In the genomic region with DNA sequence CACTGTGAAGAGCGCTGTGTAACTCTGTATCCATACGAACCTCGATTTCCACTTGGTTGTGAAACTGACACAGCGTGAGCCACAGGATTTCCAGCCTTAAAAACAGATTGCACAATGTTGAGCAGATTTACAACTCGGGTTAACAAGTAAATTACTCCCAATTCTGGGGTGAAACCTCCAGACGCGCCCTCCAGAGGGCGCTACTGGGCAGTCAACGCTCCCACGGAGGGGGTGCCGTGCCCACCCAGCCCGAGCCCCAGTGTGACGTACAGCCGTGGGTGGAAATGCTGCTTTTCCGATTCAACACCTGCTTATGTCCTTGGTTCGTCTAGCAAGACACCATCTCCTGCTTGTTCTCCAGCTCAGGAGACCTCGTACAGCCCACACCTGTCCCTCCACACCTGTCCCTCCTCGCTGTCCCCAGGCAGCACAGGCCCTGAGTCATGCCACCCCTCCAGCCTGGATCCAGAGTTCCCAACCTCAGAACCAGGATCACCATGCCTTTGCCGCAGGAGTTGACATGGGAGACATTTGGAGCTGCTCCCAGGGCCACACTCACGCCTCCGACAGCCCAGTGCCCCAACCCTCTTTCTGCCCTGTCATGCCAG, we compare ENCODE assay signal across 8 cellular contexts. TPM values are rescaled to one million over a fixed set of nuclear protein-coding genes. Genes with fewer than 3 reads are reported as not detected.
DNase-seq lines count a peak whose midpoint lies in the region; ATAC-seq and TF ChIP-seq lines count a peak whose summit lies in the region.

No MANE protein-coding gene starts in this region.

- peaks cover 50% of the 10 kb centered on the region for H3K36me3 ChIP-seq in WERI-Rb-1

- H3K4me3 Mint-ChIP-seq in effector memory CD8-positive, alpha-beta T cell, result no peak overlapping the region
- peak overlapping the region in 6 of 8 donors; percentile 16 to 79 (median 42) for H3K4me3 Mint-ChIP-seq in naive B cell

- peaks cover 20 to 22% of the 10 kb centered on the region in 2 donors for H3K4me1 Mint-ChIP-seq in effector memory CD8-positive, alpha-beta T cell (ENCODE audit: low read depth in 2 of 2)
- H3K4me1 Mint-ChIP-seq in naive B cell, result peaks cover 39 to 54% (median 41%) of the 10 kb centered on the region in 3 donors

- DNase-seq in CD1c-positive myeloid dendritic cell (ENCODE audit: extremely low spot score) (peak; percentile 78), HFF-Myc (ENCODE audit: extremely low read depth, low read depth) (no peak), WERI-Rb-1 (peak; percentile 63), naive B cell (peak; percentile 74), cerebellar nuclear complex (lab: John Stamatoyannopoulos, UW) (no peak)
- DNase-seq in effector memory CD8-positive, alpha-beta T cell, result peak; percentile 48 to 51 (median 50)

- H3K36me3 Mint-ChIP-seq in effector memory CD8-positive, alpha-beta T cell (ENCODE audit: insufficient read depth), result peaks cover 59% of the 10 kb centered on the region
- H3K36me3 Mint-ChIP-seq in naive B cell, result no peaks in the 10 kb centered on the region

- H3K9me3 ChIP-seq in WERI-Rb-1 (ENCODE audit: severe bottlenecking), result no peaks in the 10 kb centered on the region

- H3K27me3 ChIP-seq in WERI-Rb-1 (ENCODE audit: insufficient read depth, low read depth, severe bottlenecking), result no peaks in the 10 kb centered on the region

- TF ChIP-seq CTCF in HFF-Myc (IDR thresholded peaks at IDR 0.05; ENCODE audit: low read depth, low read length, missing control alignments), result peak; percentile 72
- TF ChIP-seq CTCF in WERI-Rb-1 (IDR thresholded peaks at IDR 0.05; ENCODE audit: low read depth, low read length), result peak; percentile 93

- peak overlapping the region; percentile 56 to 86 for H3K27ac Mint-ChIP-seq in effector memory CD8-positive, alpha-beta T cell
- peak overlapping the region; percentile 80 to 99 (median 98) for H3K27ac Mint-ChIP-seq in naive B cell

- H3K4me3 ChIP-seq in HFF-Myc (replicated peaks; ENCODE audit: low read depth, low read length), result no peak overlapping the region
- H3K4me3 ChIP-seq in WERI-Rb-1 (ENCODE audit: low read depth, low read length), result no peak overlapping the region

- peak; percentile 74 for ATAC-seq in effector memory CD8-positive, alpha-beta T cell (replicated peaks)
- ATAC-seq in naive B cell (ENCODE audit: low read depth in 2 of 2) (peak; percentile 75 to 80), HG03571 (IDR thresholded peaks at IDR 0.05; ENCODE audit: unreplicated experiment) (no peak), GM21576 (IDR thresholded peaks at IDR 0.05; ENCODE audit: unreplicated experiment) (no peak)

- H3K27ac ChIP-seq in WERI-Rb-1, result no peak overlapping the region

- H3K27me3 Mint-ChIP-seq in effector memory CD8-positive, alpha-beta T cell, result no peaks in the 10 kb centered on the region
- no peaks in the 10 kb centered on the region for H3K27me3 Mint-ChIP-seq in naive B cell

- no peaks in the 10 kb centered on the region for H3K9me3 Mint-ChIP-seq in effector memory CD8-positive, alpha-beta T cell
- no peaks in the 10 kb centered on the region for H3K9me3 Mint-ChIP-seq in naive B cell

RNA-seq across cellular contexts. Expression of a gene that starts 34.4 kb away (rescaled TPM):
- under 1 TPM in 1 of 6 donors, not detected in 5; 0.09 TPM for polyA plus RNA-seq in naive B cell (ENCODE audit: low read depth in 6 of 6)

RNA-seq across cellular contexts. Expression of a gene that starts 44.1 kb away (rescaled TPM):
- 10 to 100 TPM; 19.5 to 63.3 (median 52.7) TPM for polyA plus RNA-seq in naive B cell (ENCODE audit: low read depth in 6 of 6)

Comparison
In these comparisons a context has a peak if more than half of its experiments do, and no peak if none do; other contexts are left out.
1. DNase-seq: peak in CD1c-positive myeloid dendritic cell (single experiment), WERI-Rb-1 (single experiment), effector memory CD8-positive, alpha-beta T cell (3 of 3) and naive B cell (single experiment); none in HFF-Myc (single experiment) and cerebellar nuclear complex (0 of 2).
2. ATAC-seq: peak in effector memory CD8-positive, alpha-beta T cell (single experiment) and naive B cell (2 of 2); none in HG03571 (single experiment) and GM21576 (single experiment).
3. H3K4me3 Mint-ChIP-seq: peak in naive B cell (6 of 8); none in effector memory CD8-positive, alpha-beta T cell (0 of 2).